1 cellular context compared by ENCODE assay signal in the genomic region with DNA sequence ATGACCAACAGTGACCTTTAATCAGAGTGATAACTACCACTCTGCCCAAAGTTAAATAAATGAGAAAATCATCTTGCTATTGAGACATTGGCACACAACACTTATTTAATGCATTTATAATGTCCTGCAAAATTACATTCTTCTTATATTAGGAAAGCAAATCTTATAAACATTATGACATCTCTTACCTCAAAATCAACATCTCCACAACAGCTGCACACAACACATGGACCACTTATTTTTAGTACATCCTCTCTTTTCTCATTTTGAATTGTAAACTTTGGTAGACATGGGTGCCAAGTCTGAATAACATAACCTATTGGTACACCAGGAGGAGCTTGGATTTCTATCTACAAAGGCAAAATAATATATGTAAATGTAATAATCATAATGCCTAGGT.
TF ChIP-seq lines count a peak whose summit lies in the region.

No MANE protein-coding gene starts in this region.

TF ChIP-seq in IMR-90, 13 proteins besides CTCF, POLR2A, EP300 and RAD21:
- TF ChIP-seq USF2 (IDR thresholded peaks at IDR 0.05; ENCODE audit: low read depth, low read length) (no peak), ELK1 (IDR thresholded peaks at IDR 0.05; ENCODE audit: borderline replicate concordance, low read depth, low read length) (no peak), MAZ (IDR thresholded peaks at IDR 0.05; ENCODE audit: borderline replicate concordance, low read depth, low read length) (no peak)
